Comparison of ENCODE assay signal across 10 cellular contexts in genomic region chr18:77066689-77067088, GRCh38.
DNase-seq lines count a peak whose midpoint lies in the region; ATAC-seq and TF ChIP-seq lines count a peak whose summit lies in the region.
"Had no signal": no experiment of that assay in that cellular context is flagged by ENCODE, and none has a peak within 500 bp of the region (broad histone marks: within the 10 kb centered on the region; RNA-seq: fewer than 3 reads in every experiment).

No MANE protein-coding gene starts in this region.

- peak overlapping the region; percentile 100 for H3K27ac Mint-ChIP-seq in T-helper 17 cell
- H3K27ac Mint-ChIP-seq in stimulated activated effector memory CD8-positive, alpha-beta T cell treated with anti-CD3 and anti-CD28 coated beads, Interleukin-12 subunit alpha, Interleukin-12 subunit beta, amount 100 ng/mL, for 72 hours: peak overlapping the region; percentile 91

- intact Hi-C loops in HCT116 (cut with micrococcal nuclease): loop anchor here (2.0 to 5.0 kb wide), 3 partner anchors 66 to 244 kb away; partner anchors contain the start of genes MBP and ZNF236

- H3K9me3 ChIP-seq in HCT116 (ENCODE audit: control insufficient read depth in 1 of 2, insufficient read depth in 1 of 2, low read depth in 1 of 2, low read length in 2 of 2): no peaks in the 10 kb centered on the region
- no peaks in the 10 kb centered on the region for H3K9me3 ChIP-seq in T-helper 17 cell (ENCODE audit: control insufficient read depth, low read length, poor library complexity, severe bottlenecking)

- CTCF ChIA-PET in HCT116 (lab: Charles Lee): interaction anchor here (0.8 to 1.5 kb wide), 3 partner anchors 11 to 145 kb away, joined by 3 to 4 read pairs (median 3); no protein-coding TSS in a partner anchor

- no peak overlapping the region for H3K4me3 ChIP-seq in HCT116 (replicated peaks in 1 of 2; ENCODE audit: low read depth in 1 of 2, low read length in 2 of 2)

- H3K27ac ChIP-seq in HCT116 (ENCODE audit: low read depth, low read length): peak overlapping the region; percentile 67
- H3K27ac ChIP-seq: WERI-Rb-1 had no signal

- peak overlapping the region; percentile 77; the same call in 1 of the 2 replicates for H3K4me2 ChIP-seq in HCT116 (ENCODE audit: low read length)

- DNase-seq in HCT116 (ENCODE audit: low read depth, low spot score): no peak
- no peak for DNase-seq in T-helper 17 cell
- peak; percentile 85 for DNase-seq in islet precursor cell
- no peak for DNase-seq in stimulated activated effector memory CD8-positive, alpha-beta T cell treated with anti-CD3 and anti-CD28 coated beads, Interleukin-12 subunit alpha, Interleukin-12 subunit beta, amount 100 ng/mL, for 72 hours (ENCODE audit: low spot score in 2 of 2)
- DNase-seq in amniotic stem cell (lab: John Stamatoyannopoulos, UW): no peak
- DNase-seq in NCI-H82 treated with DMSO at 0.1 percent for 48 hours (lab: John Stamatoyannopoulos, UW; ENCODE audit: unreplicated experiment): no peak
- no peak for DNase-seq in superior temporal gyrus (ENCODE audit: extremely low spot score)
- DNase-seq: hippocampal formation, NCI-H524, WERI-Rb-1 had no signal

- no peak for ATAC-seq in HCT116
- no peak for ATAC-seq in T-helper 17 cell
- no peak for ATAC-seq in stimulated activated effector memory CD8-positive, alpha-beta T cell treated with anti-CD3 and anti-CD28 coated beads, Interleukin-12 subunit alpha, Interleukin-12 subunit beta, amount 100 ng/mL, for 72 hours

- RAD21 ChIA-PET in HCT116 (lab: Charles Lee; ENCODE audit: low non-redundant PET in 1 of 2, low total read pairs in 2 of 2, uncharacterized antibody in 2 of 2, unreplicated experiment in 2 of 2): no interaction called here

- no peak for TF ChIP-seq RAD21 in HCT116 (IDR thresholded peaks at IDR 0.05; ENCODE audit: low read depth)

- POLR2A ChIA-PET in HCT116 (lab: Charles Lee): no interaction called here

- H3K4me3 Mint-ChIP-seq in T-helper 17 cell: no peak overlapping the region
- H3K4me3 Mint-ChIP-seq in stimulated activated effector memory CD8-positive, alpha-beta T cell treated with anti-CD3 and anti-CD28 coated beads, Interleukin-12 subunit alpha, Interleukin-12 subunit beta, amount 100 ng/mL, for 72 hours: peak overlapping the region; percentile 60

- no peak overlapping the region for H2AFZ ChIP-seq in HCT116 (ENCODE audit: low read depth, low read length, poor library complexity, severe bottlenecking)

- no peaks in the 10 kb centered on the region for H3K27me3 Mint-ChIP-seq in T-helper 17 cell

- H3K27me3 ChIP-seq in HCT116 (ENCODE audit: insufficient read depth, low read length): no peaks in the 10 kb centered on the region

- H4K20me1 ChIP-seq in HCT116 (ENCODE audit: insufficient read depth): no peaks in the 10 kb centered on the region

- no peak for TF ChIP-seq CTCF in HCT116 (IDR thresholded peaks at IDR 0.05 in 2 of 3, conservative IDR thresholded peaks at IDR 0.05 in 1 of 3; ENCODE audit: borderline replicate concordance in 1 of 3, insufficient read depth in 1 of 3, low read depth in 2 of 3, low read length in 2 of 3)

- peaks cover 2% of the 10 kb centered on the region for H3K36me3 Mint-ChIP-seq in T-helper 17 cell (ENCODE audit: low read depth)
- peaks cover 75% of the 10 kb centered on the region for H3K36me3 Mint-ChIP-seq in stimulated activated effector memory CD8-positive, alpha-beta T cell treated with anti-CD3 and anti-CD28 coated beads, Interleukin-12 subunit alpha, Interleukin-12 subunit beta, amount 100 ng/mL, for 72 hours

- peaks cover 55 to 81% of the 10 kb centered on the region in 2 experiments for H3K4me1 ChIP-seq in HCT116 (ENCODE audit: control insufficient read depth in 1 of 2, insufficient read depth in 2 of 2, low read length in 2 of 2)

- H3K36me3 ChIP-seq in HCT116 (ENCODE audit: control insufficient read depth in 1 of 2, insufficient read depth in 2 of 2, low read length in 2 of 2): peaks cover 0 to 13% of the 10 kb centered on the region in 2 experiments; a peak in 1 of 4 replicates
- H3K36me3 ChIP-seq: WERI-Rb-1 had no signal

- BruUV-seq in HCT116 (replicated peaks; lab: Mats Ljungman, UMichigan): no TSS peak

- peaks cover 33% of the 10 kb centered on the region; the same call in 1 of the 2 replicates for H3K79me2 ChIP-seq in HCT116 (ENCODE audit: insufficient read depth, low read length)

- no peaks in the 10 kb centered on the region for H3K9me3 Mint-ChIP-seq in stimulated activated effector memory CD8-positive, alpha-beta T cell treated with anti-CD3 and anti-CD28 coated beads, Interleukin-12 subunit alpha, Interleukin-12 subunit beta, amount 100 ng/mL, for 72 hours

- H3K4me1 Mint-ChIP-seq in T-helper 17 cell: peaks cover 76% of the 10 kb centered on the region
- H3K4me1 Mint-ChIP-seq in stimulated activated effector memory CD8-positive, alpha-beta T cell treated with anti-CD3 and anti-CD28 coated beads, Interleukin-12 subunit alpha, Interleukin-12 subunit beta, amount 100 ng/mL, for 72 hours: peaks cover 97% of the 10 kb centered on the region

- H3K9ac ChIP-seq in HCT116 (ENCODE audit: low read length): peak overlapping the region; percentile 54; the same call in 1 of the 2 replicates

- no peaks in the 10 kb centered on the region for H3K9me2 ChIP-seq in HCT116 (ENCODE audit: insufficient read depth)

- no peak for TF ChIP-seq POLR2A in HCT116 (IDR thresholded peaks at IDR 0.05; ENCODE audit: borderline replicate concordance, extremely low read depth, insufficient read depth, insufficient read length)

TF ChIP-seq in HCT116, 20 proteins besides CTCF, POLR2A, EP300 and RAD21 (continues in another document):
- TF ChIP-seq ZNF274 (IDR thresholded peaks at IDR 0.05; ENCODE audit: low read depth, low read length): no peak
- TF ChIP-seq, protein P1, sequence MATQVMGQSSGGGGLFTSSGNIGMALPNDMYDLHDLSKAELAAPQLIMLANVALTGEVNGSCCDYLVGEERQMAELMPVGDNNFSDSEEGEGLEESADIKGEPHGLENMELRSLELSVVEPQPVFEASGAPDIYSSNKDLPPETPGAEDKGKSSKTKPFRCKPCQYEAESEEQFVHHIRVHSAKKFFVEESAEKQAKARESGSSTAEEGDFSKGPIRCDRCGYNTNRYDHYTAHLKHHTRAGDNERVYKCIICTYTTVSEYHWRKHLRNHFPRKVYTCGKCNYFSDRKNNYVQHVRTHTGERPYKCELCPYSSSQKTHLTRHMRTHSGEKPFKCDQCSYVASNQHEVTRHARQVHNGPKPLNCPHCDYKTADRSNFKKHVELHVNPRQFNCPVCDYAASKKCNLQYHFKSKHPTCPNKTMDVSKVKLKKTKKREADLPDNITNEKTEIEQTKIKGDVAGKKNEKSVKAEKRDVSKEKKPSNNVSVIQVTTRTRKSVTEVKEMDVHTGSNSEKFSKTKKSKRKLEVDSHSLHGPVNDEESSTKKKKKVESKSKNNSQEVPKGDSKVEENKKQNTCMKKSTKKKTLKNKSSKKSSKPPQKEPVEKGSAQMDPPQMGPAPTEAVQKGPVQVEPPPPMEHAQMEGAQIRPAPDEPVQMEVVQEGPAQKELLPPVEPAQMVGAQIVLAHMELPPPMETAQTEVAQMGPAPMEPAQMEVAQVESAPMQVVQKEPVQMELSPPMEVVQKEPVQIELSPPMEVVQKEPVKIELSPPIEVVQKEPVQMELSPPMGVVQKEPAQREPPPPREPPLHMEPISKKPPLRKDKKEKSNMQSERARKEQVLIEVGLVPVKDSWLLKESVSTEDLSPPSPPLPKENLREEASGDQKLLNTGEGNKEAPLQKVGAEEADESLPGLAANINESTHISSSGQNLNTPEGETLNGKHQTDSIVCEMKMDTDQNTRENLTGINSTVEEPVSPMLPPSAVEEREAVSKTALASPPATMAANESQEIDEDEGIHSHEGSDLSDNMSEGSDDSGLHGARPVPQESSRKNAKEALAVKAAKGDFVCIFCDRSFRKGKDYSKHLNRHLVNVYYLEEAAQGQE (IDR thresholded peaks at IDR 0.05; ENCODE audit: low read depth): no peak
- TF ChIP-seq, protein P2, sequence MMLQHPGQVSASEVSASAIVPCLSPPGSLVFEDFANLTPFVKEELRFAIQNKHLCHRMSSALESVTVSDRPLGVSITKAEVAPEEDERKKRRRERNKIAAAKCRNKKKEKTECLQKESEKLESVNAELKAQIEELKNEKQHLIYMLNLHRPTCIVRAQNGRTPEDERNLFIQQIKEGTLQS (IDR thresholded peaks at IDR 0.05): no peak
- TF ChIP-seq JUND (IDR thresholded peaks at IDR 0.05): no peak
- TF ChIP-seq CEBPB (IDR thresholded peaks at IDR 0.05; ENCODE audit: low read depth): no peak
- no peak for TF ChIP-seq CBX3 (IDR thresholded peaks at IDR 0.05; ENCODE audit: low read depth)
- no peak for TF ChIP-seq ELF1 (IDR thresholded peaks at IDR 0.05; ENCODE audit: borderline replicate concordance, low read depth)
- no peak for TF ChIP-seq POLR2AphosphoS5 (IDR thresholded peaks at IDR 0.05; ENCODE audit: low read depth, low read length)
- TF ChIP-seq ZBTB33 (IDR thresholded peaks at IDR 0.05; ENCODE audit: extremely low read depth, insufficient replicate concordance, low read length): no peak
- TF ChIP-seq TCF7L2 (IDR thresholded peaks at IDR 0.05; ENCODE audit: borderline replicate concordance, extremely low read depth, insufficient read depth, insufficient read length): no peak
- TF ChIP-seq, protein P3, sequence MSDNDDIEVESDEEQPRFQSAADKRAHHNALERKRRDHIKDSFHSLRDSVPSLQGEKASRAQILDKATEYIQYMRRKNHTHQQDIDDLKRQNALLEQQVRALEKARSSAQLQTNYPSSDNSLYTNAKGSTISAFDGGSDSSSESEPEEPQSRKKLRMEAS (IDR thresholded peaks at IDR 0.05): no peak
- no peak for TF ChIP-seq EZH2 (IDR thresholded peaks at IDR 0.05)
- no peak for TF ChIP-seq EZH2phosphoT487 (IDR thresholded peaks at IDR 0.05; ENCODE audit: borderline replicate concordance)
- TF ChIP-seq SRF (IDR thresholded peaks at IDR 0.05; ENCODE audit: low read depth): no peak
- no peak for TF ChIP-seq ZFX (IDR thresholded peaks at IDR 0.05)
- no peak for TF ChIP-seq FOSL1 (IDR thresholded peaks at IDR 0.05; ENCODE audit: low read depth)
- TF ChIP-seq SIN3A (IDR thresholded peaks at IDR 0.05; ENCODE audit: low read depth): no peak
